Comparison of ENCODE assay signal across 16 cellular contexts in the genomic region with DNA sequence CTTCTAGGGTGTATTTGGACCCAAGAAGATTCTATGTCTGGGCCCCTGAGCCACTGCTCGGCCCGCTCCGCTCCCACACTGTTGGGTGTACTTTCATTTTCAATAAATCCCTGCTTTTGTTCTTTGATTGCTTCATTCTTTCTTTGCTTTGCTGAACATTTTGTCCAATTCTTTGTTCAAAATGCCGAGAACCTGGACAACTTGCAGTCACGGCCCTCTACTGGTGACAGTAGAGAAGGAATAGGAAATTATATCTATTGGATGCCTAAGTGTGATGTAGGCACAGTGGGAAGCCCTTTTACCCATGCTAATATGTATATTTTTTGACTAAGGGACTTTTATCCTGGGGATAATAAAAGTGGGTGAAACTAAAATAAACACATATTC.
DNase-seq lines count a peak whose midpoint lies in the region; ATAC-seq and TF ChIP-seq lines count a peak whose summit lies in the region.
"Had no signal": no experiment of that assay in that cellular context is flagged by ENCODE, and none has a peak within 500 bp of the region (broad histone marks: within the 10 kb centered on the region; RNA-seq: fewer than 3 reads in every experiment).

No MANE protein-coding gene starts in this region.

- H3K79me2 ChIP-seq in smooth muscle cell (ENCODE audit: low read depth) (no peaks in the 10 kb centered on the region), Karpas-422 (ENCODE audit: low read length) (no peaks in the 10 kb centered on the region)
- H3K79me2 ChIP-seq: parathyroid adenoma had no signal

- no peak overlapping the region for H3K9ac ChIP-seq in smooth muscle cell (ENCODE audit: low read depth)
- H3K9ac ChIP-seq in Karpas-422 (ENCODE audit: low read length): no peak overlapping the region
- H3K9ac ChIP-seq: parathyroid adenoma had no signal

- H3K9me2 ChIP-seq in Karpas-422 (replicated peaks; ENCODE audit: insufficient read depth, low read length): no peaks in the 10 kb centered on the region

- ATAC-seq in Right ventricle myocardium inferior: peak; percentile 26
- ATAC-seq in HG02678 (IDR thresholded peaks at IDR 0.05; ENCODE audit: unreplicated experiment): no peak
- ATAC-seq in HG03039 (IDR thresholded peaks at IDR 0.05; ENCODE audit: unreplicated experiment): no peak
- ATAC-seq: lower lobe of right lung; stimulated activated memory B cell treated with anti-CD40 and anti-IgM and Interleukin-4, amounts not matched to agents 10 μg/mL and 1 μg/mL and 100 μg/mL, for 72 hours had no signal

- no peaks in the 10 kb centered on the region for H3K36me3 ChIP-seq in right atrium auricular region
- no peaks in the 10 kb centered on the region for H3K36me3 ChIP-seq in smooth muscle cell (ENCODE audit: low read depth)
- H3K36me3 ChIP-seq in Karpas-422 (ENCODE audit: insufficient read depth, low read length): no peaks in the 10 kb centered on the region
- H3K36me3 ChIP-seq: lower lobe of right lung had no signal

- H3K4me1 ChIP-seq in right atrium auricular region: no peaks in the 10 kb centered on the region
- H3K4me1 ChIP-seq in smooth muscle cell (ENCODE audit: low read depth): no peaks in the 10 kb centered on the region
- H3K4me1 ChIP-seq in Karpas-422 (ENCODE audit: low read length): no peaks in the 10 kb centered on the region
- H3K4me1 ChIP-seq: lower lobe of right lung, parathyroid adenoma had no signal

- H4K20me1 ChIP-seq in smooth muscle cell (ENCODE audit: low read depth) (no peaks in the 10 kb centered on the region), Karpas-422 (ENCODE audit: insufficient read depth, low read depth, low read length) (no peaks in the 10 kb centered on the region)

- H3F3A ChIP-seq in smooth muscle cell (ENCODE audit: low read depth): no peaks in the 10 kb centered on the region

- WGBS in smooth muscle cell (ENCODE audit: low lambda C conversion rate): 85% methylated on average over 5 of the region's 5 CpGs

- no peak overlapping the region for H2AFZ ChIP-seq in smooth muscle cell (ENCODE audit: low read depth)
- H2AFZ ChIP-seq in Karpas-422 (ENCODE audit: low read length): no peak overlapping the region
- H2AFZ ChIP-seq: parathyroid adenoma had no signal

- H3K4me2 ChIP-seq in smooth muscle cell: no peak overlapping the region
- H3K4me2 ChIP-seq in Karpas-422 (ENCODE audit: low read depth, low read length, poor library complexity, severe bottlenecking): no peak overlapping the region

- H3K4me3 ChIP-seq in right atrium auricular region: no peak overlapping the region
- H3K4me3 ChIP-seq in dorsolateral prefrontal cortex: peak overlapping the region in 2 of 59 donors; percentile 16 to 20
- H3K4me3 ChIP-seq in smooth muscle cell: no peak overlapping the region
- no peak overlapping the region for H3K4me3 ChIP-seq in Karpas-422 (ENCODE audit: low read length)
- H3K4me3 ChIP-seq: lower lobe of right lung had no signal

- DNase-seq in Right ventricle myocardium inferior (ENCODE audit: missing footprints): no peak
- DNase-seq in right atrium auricular region (ENCODE audit: low spot score): no peak
- DNase-seq in NAMALWA (ENCODE audit: low spot score): peak; percentile 19
- DNase-seq in dorsolateral prefrontal cortex: no peak
- no peak for DNase-seq in smooth muscle cell (lab: John Stamatoyannopoulos, UW; ENCODE audit: unreplicated experiment)
- DNase-seq in Karpas-422: no peak
- DNase-seq: activated CD4-positive, alpha-beta T cell treated with anti-CD3 and anti-CD28 coated beads, Interleukin-2, amount 50 U/mL, for 48 hours; activated naive CD4-positive, alpha-beta T cell treated with Interleukin-2 at 50 U/mL for 16 hours; erythroblast; lower lobe of right lung; stimulated activated CD4-positive, alpha-beta T cell treated with anti-CD3 and anti-CD28 coated beads, Interleukin-2, amount 100 ng/mL, for 48 hours; T-helper 2 cell had no signal

- intact Hi-C loops in Right ventricle myocardium inferior (cut with DNase I) (no loop called here), dorsolateral prefrontal cortex (cut with DNase I) (no loop called here)

- H3K27me3 ChIP-seq in right atrium auricular region (no peaks in the 10 kb centered on the region), dorsolateral prefrontal cortex (no peaks in the 10 kb centered on the region), smooth muscle cell (ENCODE audit: low read depth) (no peaks in the 10 kb centered on the region), Karpas-422 (ENCODE audit: low read length) (no peaks in the 10 kb centered on the region)

- no peak overlapping the region for H3K27ac ChIP-seq in right atrium auricular region
- no peak overlapping the region for H3K27ac ChIP-seq in dorsolateral prefrontal cortex
- H3K27ac ChIP-seq in smooth muscle cell (ENCODE audit: low read depth): no peak overlapping the region
- H3K27ac ChIP-seq in Karpas-422 (ENCODE audit: low read length): no peak overlapping the region
- H3K27ac ChIP-seq: lower lobe of right lung, parathyroid adenoma had no signal

- TF ChIP-seq CTCF in right atrium auricular region (IDR thresholded peaks at IDR 0.05) (no peak), dorsolateral prefrontal cortex (IDR thresholded peaks at IDR 0.05 in 54 of 56, conservative IDR thresholded peaks at IDR 0.05 in 2 of 56; ENCODE audit: low read depth in 1 of 56, partially characterized antibody in 56 of 56) (peak in 31 of 56 donors; percentile 8 to 47 (median 22)), smooth muscle cell (IDR thresholded peaks at IDR 0.05; ENCODE audit: borderline replicate concordance, insufficient read depth, poor library complexity, severe bottlenecking) (peak; percentile 34)

- H3K9me3 ChIP-seq in right atrium auricular region (no peaks in the 10 kb centered on the region), smooth muscle cell (replicated peaks; ENCODE audit: low read depth) (no peaks in the 10 kb centered on the region), Karpas-422 (ENCODE audit: low read length) (no peaks in the 10 kb centered on the region; the same call in 1 of the 2 replicates)
- H3K9me3 ChIP-seq: lower lobe of right lung had no signal

Comparison
In these comparisons a context has a peak if more than half of its experiments do, and no peak if none do; other contexts are left out.
1. CTCF ChIP-seq: peak in dorsolateral prefrontal cortex (31 of 56) and smooth muscle cell (single experiment); none in right atrium auricular region (0 of 2).